Comparison of ENCODE assay signal across 1 cellular context in the genomic region with DNA sequence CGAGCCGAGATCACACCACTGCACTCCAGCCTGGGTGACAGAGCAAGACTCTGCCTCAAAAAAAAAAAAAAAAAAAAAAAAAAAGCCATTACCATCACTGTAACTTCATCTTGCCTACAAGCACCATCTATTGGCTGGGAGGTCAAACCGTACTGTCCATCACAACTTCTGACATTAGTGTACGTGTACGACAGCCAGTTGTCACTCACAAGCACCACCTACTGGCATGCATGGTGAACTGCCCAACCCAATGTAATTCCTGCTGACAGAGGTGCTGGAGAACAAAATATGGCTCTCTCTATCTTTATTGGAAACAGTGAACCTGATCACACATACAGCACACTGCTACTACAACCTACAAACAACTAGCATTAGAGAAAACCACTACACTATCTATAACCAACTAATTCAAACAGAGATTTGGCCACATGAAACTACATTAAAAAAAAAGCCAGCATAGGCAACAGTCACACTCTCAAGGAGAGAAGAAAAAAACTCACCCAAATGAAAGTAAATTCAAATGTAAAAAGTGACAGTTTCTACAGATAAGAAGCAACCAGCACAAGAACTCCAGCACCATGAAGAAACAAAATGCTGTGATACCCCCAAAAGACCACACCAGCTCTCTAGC.
TF ChIP-seq lines count a peak whose summit lies in the region.

No MANE protein-coding gene starts in this region.

TF ChIP-seq in K562, 482 proteins besides CTCF, POLR2A, EP300 and RAD21 (continued from another document):
- TF ChIP-seq, protein P1, sequence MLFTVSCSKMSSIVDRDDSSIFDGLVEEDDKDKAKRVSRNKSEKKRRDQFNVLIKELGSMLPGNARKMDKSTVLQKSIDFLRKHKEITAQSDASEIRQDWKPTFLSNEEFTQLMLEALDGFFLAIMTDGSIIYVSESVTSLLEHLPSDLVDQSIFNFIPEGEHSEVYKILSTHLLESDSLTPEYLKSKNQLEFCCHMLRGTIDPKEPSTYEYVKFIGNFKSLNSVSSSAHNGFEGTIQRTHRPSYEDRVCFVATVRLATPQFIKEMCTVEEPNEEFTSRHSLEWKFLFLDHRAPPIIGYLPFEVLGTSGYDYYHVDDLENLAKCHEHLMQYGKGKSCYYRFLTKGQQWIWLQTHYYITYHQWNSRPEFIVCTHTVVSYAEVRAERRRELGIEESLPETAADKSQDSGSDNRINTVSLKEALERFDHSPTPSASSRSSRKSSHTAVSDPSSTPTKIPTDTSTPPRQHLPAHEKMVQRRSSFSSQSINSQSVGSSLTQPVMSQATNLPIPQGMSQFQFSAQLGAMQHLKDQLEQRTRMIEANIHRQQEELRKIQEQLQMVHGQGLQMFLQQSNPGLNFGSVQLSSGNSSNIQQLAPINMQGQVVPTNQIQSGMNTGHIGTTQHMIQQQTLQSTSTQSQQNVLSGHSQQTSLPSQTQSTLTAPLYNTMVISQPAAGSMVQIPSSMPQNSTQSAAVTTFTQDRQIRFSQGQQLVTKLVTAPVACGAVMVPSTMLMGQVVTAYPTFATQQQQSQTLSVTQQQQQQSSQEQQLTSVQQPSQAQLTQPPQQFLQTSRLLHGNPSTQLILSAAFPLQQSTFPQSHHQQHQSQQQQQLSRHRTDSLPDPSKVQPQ (CRISPR knock-in tag; IDR thresholded peaks at IDR 0.05; ENCODE audit: borderline replicate concordance): no peak
- no peak for TF ChIP-seq GATAD2B (IDR thresholded peaks at IDR 0.05; ENCODE audit: borderline replicate concordance)
- TF ChIP-seq ZNF445 (CRISPR knock-in tag; IDR thresholded peaks at IDR 0.05; ENCODE audit: low read depth): no peak
- no peak for TF ChIP-seq ATF1 (CRISPR knock-in tag; IDR thresholded peaks at IDR 0.05)
- TF ChIP-seq ATF1 (tag; IDR thresholded peaks at IDR 0.05): peak; percentile 23; the same call in 1 of the 2 replicates
- peak; percentile 75 for TF ChIP-seq ZNF384 (IDR thresholded peaks at IDR 0.05; ENCODE audit: low read depth, low read length)
- TF ChIP-seq, protein P2, sequence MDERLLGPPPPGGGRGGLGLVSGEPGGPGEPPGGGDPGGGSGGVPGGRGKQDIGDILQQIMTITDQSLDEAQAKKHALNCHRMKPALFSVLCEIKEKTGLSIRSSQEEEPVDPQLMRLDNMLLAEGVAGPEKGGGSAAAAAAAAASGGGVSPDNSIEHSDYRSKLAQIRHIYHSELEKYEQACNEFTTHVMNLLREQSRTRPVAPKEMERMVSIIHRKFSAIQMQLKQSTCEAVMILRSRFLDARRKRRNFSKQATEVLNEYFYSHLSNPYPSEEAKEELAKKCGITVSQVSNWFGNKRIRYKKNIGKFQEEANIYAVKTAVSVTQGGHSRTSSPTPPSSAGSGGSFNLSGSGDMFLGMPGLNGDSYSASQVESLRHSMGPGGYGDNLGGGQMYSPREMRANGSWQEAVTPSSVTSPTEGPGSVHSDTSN (CRISPR knock-in tag; IDR thresholded peaks at IDR 0.05; ENCODE audit: low read depth): no peak
- TF ChIP-seq, protein P2 (tag; conservative IDR thresholded peaks at IDR 0.05; ENCODE audit: low read depth): peak; percentile 68
- TF ChIP-seq ASH1L (IDR thresholded peaks at IDR 0.05; ENCODE audit: borderline replicate concordance, low read depth, partially characterized antibody): no peak
- TF ChIP-seq EHMT2 (IDR thresholded peaks at IDR 0.05): peak; percentile 29; the same call in 1 of the 2 replicates
- TF ChIP-seq NFRKB (IDR thresholded peaks at IDR 0.05; ENCODE audit: low read depth): no peak
- peak; percentile 54 for TF ChIP-seq SMC3 (conservative IDR thresholded peaks at IDR 0.05; ENCODE audit: insufficient read depth, low read depth, low read length)
- TF ChIP-seq, protein P3, sequence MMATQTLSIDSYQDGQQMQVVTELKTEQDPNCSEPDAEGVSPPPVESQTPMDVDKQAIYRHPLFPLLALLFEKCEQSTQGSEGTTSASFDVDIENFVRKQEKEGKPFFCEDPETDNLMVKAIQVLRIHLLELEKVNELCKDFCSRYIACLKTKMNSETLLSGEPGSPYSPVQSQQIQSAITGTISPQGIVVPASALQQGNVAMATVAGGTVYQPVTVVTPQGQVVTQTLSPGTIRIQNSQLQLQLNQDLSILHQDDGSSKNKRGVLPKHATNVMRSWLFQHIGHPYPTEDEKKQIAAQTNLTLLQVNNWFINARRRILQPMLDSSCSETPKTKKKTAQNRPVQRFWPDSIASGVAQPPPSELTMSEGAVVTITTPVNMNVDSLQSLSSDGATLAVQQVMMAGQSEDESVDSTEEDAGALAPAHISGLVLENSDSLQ (IDR thresholded peaks at IDR 0.05): peak; percentile 87
- TF ChIP-seq, protein P4, sequence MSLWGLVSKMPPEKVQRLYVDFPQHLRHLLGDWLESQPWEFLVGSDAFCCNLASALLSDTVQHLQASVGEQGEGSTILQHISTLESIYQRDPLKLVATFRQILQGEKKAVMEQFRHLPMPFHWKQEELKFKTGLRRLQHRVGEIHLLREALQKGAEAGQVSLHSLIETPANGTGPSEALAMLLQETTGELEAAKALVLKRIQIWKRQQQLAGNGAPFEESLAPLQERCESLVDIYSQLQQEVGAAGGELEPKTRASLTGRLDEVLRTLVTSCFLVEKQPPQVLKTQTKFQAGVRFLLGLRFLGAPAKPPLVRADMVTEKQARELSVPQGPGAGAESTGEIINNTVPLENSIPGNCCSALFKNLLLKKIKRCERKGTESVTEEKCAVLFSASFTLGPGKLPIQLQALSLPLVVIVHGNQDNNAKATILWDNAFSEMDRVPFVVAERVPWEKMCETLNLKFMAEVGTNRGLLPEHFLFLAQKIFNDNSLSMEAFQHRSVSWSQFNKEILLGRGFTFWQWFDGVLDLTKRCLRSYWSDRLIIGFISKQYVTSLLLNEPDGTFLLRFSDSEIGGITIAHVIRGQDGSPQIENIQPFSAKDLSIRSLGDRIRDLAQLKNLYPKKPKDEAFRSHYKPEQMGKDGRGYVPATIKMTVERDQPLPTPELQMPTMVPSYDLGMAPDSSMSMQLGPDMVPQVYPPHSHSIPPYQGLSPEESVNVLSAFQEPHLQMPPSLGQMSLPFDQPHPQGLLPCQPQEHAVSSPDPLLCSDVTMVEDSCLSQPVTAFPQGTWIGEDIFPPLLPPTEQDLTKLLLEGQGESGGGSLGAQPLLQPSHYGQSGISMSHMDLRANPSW (CRISPR knock-in tag; IDR thresholded peaks at IDR 0.05): no peak
- TF ChIP-seq ZBTB17 (CRISPR knock-in tag; IDR thresholded peaks at IDR 0.05): no peak
- TF ChIP-seq, protein P5, sequence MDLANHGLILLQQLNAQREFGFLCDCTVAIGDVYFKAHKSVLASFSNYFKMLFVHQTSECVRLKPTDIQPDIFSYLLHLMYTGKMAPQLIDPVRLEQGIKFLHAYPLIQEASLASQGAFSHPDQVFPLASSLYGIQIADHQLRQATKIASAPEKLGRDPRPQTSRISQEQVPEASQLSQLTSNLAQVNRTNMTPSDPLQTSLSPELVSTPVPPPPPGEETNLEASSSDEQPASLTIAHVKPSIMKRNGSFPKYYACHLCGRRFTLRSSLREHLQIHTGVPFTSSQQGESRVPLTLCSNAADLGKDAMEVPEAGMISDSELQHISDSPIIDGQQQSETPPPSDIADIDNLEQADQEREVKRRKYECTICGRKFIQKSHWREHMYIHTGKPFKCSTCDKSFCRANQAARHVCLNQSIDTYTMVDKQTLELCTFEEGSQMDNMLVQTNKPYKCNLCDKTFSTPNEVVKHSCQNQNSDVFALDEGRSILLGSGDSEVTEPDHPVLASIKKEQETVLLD (IDR thresholded peaks at IDR 0.05): no peak
- TF ChIP-seq, protein P6, sequence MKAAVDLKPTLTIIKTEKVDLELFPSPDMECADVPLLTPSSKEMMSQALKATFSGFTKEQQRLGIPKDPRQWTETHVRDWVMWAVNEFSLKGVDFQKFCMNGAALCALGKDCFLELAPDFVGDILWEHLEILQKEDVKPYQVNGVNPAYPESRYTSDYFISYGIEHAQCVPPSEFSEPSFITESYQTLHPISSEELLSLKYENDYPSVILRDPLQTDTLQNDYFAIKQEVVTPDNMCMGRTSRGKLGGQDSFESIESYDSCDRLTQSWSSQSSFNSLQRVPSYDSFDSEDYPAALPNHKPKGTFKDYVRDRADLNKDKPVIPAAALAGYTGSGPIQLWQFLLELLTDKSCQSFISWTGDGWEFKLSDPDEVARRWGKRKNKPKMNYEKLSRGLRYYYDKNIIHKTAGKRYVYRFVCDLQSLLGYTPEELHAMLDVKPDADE (conservative IDR thresholded peaks at IDR 0.05; ENCODE audit: control insufficient read depth, low read depth, low read length): no peak
- no peak for TF ChIP-seq CBX1 (IDR thresholded peaks at IDR 0.05; ENCODE audit: low read depth)
- TF ChIP-seq ZNF354B (CRISPR knock-in tag; IDR thresholded peaks at IDR 0.05): no peak
- TF ChIP-seq, protein P7, sequence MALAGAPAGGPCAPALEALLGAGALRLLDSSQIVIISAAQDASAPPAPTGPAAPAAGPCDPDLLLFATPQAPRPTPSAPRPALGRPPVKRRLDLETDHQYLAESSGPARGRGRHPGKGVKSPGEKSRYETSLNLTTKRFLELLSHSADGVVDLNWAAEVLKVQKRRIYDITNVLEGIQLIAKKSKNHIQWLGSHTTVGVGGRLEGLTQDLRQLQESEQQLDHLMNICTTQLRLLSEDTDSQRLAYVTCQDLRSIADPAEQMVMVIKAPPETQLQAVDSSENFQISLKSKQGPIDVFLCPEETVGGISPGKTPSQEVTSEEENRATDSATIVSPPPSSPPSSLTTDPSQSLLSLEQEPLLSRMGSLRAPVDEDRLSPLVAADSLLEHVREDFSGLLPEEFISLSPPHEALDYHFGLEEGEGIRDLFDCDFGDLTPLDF (CRISPR knock-in tag; IDR thresholded peaks at IDR 0.05): no peak
- no peak for TF ChIP-seq ZFX (CRISPR knock-in tag; IDR thresholded peaks at IDR 0.05)
- no peak for TF ChIP-seq TAF15 (IDR thresholded peaks at IDR 0.05; ENCODE audit: low read depth, low read length)
- peak; percentile 56 for TF ChIP-seq MEIS2 (IDR thresholded peaks at IDR 0.05; ENCODE audit: partially characterized antibody)
